1 cellular context compared by ENCODE assay signal in the genomic region with DNA sequence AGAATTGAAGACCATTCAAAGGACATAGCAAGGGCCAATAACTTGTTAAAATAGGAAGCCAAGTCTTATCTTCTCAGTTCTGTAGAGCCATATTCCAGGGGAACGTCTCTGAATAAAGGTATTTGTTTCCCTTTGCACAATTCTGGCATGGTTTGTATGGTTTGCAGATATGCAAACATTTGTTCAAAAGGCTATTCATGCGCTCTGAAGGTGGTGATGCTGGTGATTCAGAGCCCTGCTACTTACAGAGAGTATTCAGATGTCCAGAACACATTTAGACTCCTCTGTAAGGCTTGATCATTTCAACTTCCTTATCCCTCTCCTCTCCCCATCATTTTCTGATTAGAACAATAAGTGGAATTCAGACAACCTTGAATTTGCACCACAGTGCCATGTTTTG.
TF ChIP-seq lines count a peak whose summit lies in the region.

No MANE protein-coding gene starts in this region.

TF ChIP-seq in HepG2, 621 proteins besides CTCF, POLR2A, EP300 and RAD21 (continues in another document):
- TF ChIP-seq ZNF354B (CRISPR knock-in tag; IDR thresholded peaks at IDR 0.05) (no peak), SAP130 (CRISPR knock-in tag; IDR thresholded peaks at IDR 0.05; ENCODE audit: low read depth) (no peak), ZNF766 (CRISPR knock-in tag; IDR thresholded peaks at IDR 0.05; ENCODE audit: borderline replicate concordance) (no peak), FOXA3 (CRISPR knock-in tag; IDR thresholded peaks at IDR 0.05) (0 out of 2 replicates have a peak, but pooled peaks have one; percentile 14), BORCS8-MEF2B (CRISPR knock-in tag; IDR thresholded peaks at IDR 0.05) (no peak), GATAD1 (CRISPR knock-in tag; IDR thresholded peaks at IDR 0.05) (no peak), CREBL2 (CRISPR knock-in tag; IDR thresholded peaks at IDR 0.05; ENCODE audit: borderline replicate concordance) (no peak), ZC3H4 (CRISPR knock-in tag; IDR thresholded peaks at IDR 0.05; ENCODE audit: borderline replicate concordance) (no peak), ZBTB7A (CRISPR knock-in tag; IDR thresholded peaks at IDR 0.05) (no peak), FLYWCH1 (CRISPR knock-in tag; IDR thresholded peaks at IDR 0.05) (no peak), ZNF331 (CRISPR knock-in tag; IDR thresholded peaks at IDR 0.05) (no peak), SRY (CRISPR knock-in tag; IDR thresholded peaks at IDR 0.05) (no peak), ZNF710 (CRISPR knock-in tag; IDR thresholded peaks at IDR 0.05; ENCODE audit: borderline replicate concordance) (no peak), MED13 (CRISPR knock-in tag; IDR thresholded peaks at IDR 0.05) (no peak), FOSL2 (CRISPR knock-in tag; IDR thresholded peaks at IDR 0.05) (peak; percentile 59), CEBPB (IDR thresholded peaks at IDR 0.05; ENCODE audit: borderline replicate concordance, low read depth, low read length) (peak; percentile 21; the same call in 1 of the 2 replicates)
- TF ChIP-seq, protein P1, sequence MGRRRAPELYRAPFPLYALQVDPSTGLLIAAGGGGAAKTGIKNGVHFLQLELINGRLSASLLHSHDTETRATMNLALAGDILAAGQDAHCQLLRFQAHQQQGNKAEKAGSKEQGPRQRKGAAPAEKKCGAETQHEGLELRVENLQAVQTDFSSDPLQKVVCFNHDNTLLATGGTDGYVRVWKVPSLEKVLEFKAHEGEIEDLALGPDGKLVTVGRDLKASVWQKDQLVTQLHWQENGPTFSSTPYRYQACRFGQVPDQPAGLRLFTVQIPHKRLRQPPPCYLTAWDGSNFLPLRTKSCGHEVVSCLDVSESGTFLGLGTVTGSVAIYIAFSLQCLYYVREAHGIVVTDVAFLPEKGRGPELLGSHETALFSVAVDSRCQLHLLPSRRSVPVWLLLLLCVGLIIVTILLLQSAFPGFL (CRISPR knock-in tag; IDR thresholded peaks at IDR 0.05) = no peak
- TF ChIP-seq, protein P2, sequence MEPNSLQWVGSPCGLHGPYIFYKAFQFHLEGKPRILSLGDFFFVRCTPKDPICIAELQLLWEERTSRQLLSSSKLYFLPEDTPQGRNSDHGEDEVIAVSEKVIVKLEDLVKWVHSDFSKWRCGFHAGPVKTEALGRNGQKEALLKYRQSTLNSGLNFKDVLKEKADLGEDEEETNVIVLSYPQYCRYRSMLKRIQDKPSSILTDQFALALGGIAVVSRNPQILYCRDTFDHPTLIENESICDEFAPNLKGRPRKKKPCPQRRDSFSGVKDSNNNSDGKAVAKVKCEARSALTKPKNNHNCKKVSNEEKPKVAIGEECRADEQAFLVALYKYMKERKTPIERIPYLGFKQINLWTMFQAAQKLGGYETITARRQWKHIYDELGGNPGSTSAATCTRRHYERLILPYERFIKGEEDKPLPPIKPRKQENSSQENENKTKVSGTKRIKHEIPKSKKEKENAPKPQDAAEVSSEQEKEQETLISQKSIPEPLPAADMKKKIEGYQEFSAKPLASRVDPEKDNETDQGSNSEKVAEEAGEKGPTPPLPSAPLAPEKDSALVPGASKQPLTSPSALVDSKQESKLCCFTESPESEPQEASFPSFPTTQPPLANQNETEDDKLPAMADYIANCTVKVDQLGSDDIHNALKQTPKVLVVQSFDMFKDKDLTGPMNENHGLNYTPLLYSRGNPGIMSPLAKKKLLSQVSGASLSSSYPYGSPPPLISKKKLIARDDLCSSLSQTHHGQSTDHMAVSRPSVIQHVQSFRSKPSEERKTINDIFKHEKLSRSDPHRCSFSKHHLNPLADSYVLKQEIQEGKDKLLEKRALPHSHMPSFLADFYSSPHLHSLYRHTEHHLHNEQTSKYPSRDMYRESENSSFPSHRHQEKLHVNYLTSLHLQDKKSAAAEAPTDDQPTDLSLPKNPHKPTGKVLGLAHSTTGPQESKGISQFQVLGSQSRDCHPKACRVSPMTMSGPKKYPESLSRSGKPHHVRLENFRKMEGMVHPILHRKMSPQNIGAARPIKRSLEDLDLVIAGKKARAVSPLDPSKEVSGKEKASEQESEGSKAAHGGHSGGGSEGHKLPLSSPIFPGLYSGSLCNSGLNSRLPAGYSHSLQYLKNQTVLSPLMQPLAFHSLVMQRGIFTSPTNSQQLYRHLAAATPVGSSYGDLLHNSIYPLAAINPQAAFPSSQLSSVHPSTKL (CRISPR knock-in tag; IDR thresholded peaks at IDR 0.05) = 0 out of 2 replicates have a peak, but pooled peaks have one; percentile 8
- TF ChIP-seq, protein P3, sequence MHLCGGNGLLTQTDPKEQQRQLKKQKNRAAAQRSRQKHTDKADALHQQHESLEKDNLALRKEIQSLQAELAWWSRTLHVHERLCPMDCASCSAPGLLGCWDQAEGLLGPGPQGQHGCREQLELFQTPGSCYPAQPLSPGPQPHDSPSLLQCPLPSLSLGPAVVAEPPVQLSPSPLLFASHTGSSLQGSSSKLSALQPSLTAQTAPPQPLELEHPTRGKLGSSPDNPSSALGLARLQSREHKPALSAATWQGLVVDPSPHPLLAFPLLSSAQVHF (CRISPR knock-in tag; IDR thresholded peaks at IDR 0.05) = no peak
- TF ChIP-seq, protein P4, sequence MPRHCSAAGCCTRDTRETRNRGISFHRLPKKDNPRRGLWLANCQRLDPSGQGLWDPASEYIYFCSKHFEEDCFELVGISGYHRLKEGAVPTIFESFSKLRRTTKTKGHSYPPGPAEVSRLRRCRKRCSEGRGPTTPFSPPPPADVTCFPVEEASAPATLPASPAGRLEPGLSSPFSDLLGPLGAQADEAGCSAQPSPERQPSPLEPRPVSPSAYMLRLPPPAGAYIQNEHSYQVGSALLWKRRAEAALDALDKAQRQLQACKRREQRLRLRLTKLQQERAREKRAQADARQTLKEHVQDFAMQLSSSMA (CRISPR knock-in tag; IDR thresholded peaks at IDR 0.05) = no peak
- TF ChIP-seq, protein P5, sequence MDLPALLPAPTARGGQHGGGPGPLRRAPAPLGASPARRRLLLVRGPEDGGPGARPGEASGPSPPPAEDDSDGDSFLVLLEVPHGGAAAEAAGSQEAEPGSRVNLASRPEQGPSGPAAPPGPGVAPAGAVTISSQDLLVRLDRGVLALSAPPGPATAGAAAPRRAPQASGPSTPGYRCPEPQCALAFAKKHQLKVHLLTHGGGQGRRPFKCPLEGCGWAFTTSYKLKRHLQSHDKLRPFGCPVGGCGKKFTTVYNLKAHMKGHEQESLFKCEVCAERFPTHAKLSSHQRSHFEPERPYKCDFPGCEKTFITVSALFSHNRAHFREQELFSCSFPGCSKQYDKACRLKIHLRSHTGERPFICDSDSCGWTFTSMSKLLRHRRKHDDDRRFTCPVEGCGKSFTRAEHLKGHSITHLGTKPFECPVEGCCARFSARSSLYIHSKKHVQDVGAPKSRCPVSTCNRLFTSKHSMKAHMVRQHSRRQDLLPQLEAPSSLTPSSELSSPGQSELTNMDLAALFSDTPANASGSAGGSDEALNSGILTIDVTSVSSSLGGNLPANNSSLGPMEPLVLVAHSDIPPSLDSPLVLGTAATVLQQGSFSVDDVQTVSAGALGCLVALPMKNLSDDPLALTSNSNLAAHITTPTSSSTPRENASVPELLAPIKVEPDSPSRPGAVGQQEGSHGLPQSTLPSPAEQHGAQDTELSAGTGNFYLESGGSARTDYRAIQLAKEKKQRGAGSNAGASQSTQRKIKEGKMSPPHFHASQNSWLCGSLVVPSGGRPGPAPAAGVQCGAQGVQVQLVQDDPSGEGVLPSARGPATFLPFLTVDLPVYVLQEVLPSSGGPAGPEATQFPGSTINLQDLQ (CRISPR knock-in tag; IDR thresholded peaks at IDR 0.05) = no peak
- TF ChIP-seq, protein P6, sequence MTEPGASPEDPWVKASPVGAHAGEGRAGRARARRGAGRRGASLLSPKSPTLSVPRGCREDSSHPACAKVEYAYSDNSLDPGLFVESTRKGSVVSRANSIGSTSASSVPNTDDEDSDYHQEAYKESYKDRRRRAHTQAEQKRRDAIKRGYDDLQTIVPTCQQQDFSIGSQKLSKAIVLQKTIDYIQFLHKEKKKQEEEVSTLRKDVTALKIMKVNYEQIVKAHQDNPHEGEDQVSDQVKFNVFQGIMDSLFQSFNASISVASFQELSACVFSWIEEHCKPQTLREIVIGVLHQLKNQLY (CRISPR knock-in tag; IDR thresholded peaks at IDR 0.05) = no peak
- TF ChIP-seq, protein P7, sequence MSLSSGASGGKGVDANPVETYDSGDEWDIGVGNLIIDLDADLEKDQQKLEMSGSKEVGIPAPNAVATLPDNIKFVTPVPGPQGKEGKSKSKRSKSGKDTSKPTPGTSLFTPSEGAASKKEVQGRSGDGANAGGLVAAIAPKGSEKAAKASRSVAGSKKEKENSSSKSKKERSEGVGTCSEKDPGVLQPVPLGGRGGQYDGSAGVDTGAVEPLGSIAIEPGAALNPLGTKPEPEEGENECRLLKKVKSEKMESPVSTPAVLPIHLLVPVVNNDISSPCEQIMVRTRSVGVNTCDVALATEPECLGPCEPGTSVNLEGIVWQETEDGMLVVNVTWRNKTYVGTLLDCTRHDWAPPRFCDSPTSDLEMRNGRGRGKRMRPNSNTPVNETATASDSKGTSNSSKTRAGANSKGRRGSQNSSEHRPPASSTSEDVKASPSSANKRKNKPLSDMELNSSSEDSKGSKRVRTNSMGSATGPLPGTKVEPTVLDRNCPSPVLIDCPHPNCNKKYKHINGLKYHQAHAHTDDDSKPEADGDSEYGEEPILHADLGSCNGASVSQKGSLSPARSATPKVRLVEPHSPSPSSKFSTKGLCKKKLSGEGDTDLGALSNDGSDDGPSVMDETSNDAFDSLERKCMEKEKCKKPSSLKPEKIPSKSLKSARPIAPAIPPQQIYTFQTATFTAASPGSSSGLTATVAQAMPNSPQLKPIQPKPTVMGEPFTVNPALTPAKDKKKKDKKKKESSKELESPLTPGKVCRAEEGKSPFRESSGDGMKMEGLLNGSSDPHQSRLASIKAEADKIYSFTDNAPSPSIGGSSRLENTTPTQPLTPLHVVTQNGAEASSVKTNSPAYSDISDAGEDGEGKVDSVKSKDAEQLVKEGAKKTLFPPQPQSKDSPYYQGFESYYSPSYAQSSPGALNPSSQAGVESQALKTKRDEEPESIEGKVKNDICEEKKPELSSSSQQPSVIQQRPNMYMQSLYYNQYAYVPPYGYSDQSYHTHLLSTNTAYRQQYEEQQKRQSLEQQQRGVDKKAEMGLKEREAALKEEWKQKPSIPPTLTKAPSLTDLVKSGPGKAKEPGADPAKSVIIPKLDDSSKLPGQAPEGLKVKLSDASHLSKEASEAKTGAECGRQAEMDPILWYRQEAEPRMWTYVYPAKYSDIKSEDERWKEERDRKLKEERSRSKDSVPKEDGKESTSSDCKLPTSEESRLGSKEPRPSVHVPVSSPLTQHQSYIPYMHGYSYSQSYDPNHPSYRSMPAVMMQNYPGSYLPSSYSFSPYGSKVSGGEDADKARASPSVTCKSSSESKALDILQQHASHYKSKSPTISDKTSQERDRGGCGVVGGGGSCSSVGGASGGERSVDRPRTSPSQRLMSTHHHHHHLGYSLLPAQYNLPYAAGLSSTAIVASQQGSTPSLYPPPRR (CRISPR knock-in tag; IDR thresholded peaks at IDR 0.05; ENCODE audit: borderline replicate concordance) = no peak
- TF ChIP-seq, protein P8, sequence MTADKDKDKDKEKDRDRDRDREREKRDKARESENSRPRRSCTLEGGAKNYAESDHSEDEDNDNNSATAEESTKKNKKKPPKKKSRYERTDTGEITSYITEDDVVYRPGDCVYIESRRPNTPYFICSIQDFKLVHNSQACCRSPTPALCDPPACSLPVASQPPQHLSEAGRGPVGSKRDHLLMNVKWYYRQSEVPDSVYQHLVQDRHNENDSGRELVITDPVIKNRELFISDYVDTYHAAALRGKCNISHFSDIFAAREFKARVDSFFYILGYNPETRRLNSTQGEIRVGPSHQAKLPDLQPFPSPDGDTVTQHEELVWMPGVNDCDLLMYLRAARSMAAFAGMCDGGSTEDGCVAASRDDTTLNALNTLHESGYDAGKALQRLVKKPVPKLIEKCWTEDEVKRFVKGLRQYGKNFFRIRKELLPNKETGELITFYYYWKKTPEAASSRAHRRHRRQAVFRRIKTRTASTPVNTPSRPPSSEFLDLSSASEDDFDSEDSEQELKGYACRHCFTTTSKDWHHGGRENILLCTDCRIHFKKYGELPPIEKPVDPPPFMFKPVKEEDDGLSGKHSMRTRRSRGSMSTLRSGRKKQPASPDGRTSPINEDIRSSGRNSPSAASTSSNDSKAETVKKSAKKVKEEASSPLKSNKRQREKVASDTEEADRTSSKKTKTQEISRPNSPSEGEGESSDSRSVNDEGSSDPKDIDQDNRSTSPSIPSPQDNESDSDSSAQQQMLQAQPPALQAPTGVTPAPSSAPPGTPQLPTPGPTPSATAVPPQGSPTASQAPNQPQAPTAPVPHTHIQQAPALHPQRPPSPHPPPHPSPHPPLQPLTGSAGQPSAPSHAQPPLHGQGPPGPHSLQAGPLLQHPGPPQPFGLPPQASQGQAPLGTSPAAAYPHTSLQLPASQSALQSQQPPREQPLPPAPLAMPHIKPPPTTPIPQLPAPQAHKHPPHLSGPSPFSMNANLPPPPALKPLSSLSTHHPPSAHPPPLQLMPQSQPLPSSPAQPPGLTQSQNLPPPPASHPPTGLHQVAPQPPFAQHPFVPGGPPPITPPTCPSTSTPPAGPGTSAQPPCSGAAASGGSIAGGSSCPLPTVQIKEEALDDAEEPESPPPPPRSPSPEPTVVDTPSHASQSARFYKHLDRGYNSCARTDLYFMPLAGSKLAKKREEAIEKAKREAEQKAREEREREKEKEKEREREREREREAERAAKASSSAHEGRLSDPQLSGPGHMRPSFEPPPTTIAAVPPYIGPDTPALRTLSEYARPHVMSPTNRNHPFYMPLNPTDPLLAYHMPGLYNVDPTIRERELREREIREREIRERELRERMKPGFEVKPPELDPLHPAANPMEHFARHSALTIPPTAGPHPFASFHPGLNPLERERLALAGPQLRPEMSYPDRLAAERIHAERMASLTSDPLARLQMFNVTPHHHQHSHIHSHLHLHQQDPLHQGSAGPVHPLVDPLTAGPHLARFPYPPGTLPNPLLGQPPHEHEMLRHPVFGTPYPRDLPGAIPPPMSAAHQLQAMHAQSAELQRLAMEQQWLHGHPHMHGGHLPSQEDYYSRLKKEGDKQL (CRISPR knock-in tag; IDR thresholded peaks at IDR 0.05; ENCODE audit: low read depth) = no peak
